9 cellular contexts compared by ENCODE assay signal in genomic region chr12:92608418-92609091, GRCh38.
DNase-seq lines count a peak whose midpoint lies in the region; ATAC-seq, FAIRE-seq and TF ChIP-seq lines count a peak whose summit lies in the region.
"Had no signal": no experiment of that assay in that cellular context is flagged by ENCODE, and none has a peak within 500 bp of the region (broad histone marks: within the 10 kb centered on the region; RNA-seq: fewer than 3 reads in every experiment).

No MANE protein-coding gene starts in this region.

- H3K9me3 ChIP-seq in A549: peaks cover 15% of the 10 kb centered on the region
- H3K9me3 ChIP-seq: thoracic aorta had no signal

- H3K4me2 ChIP-seq in A549: peak overlapping the region; percentile 22; the same call in 1 of the 3 replicates

- CTCF ChIA-PET in A549 (lab: Yijun Ruan, JAX): interaction anchor here (0.6 to 4.6 kb wide), 21 partner anchors 10 to 1247 kb away, joined by 3 to 34 read pairs (median 4); no protein-coding TSS in a partner anchor

- peak overlapping the region; percentile 78 to 98 for H3K27ac ChIP-seq in A549
- H3K27ac ChIP-seq: thoracic aorta had no signal

- TF ChIP-seq CTCF in A549 (IDR thresholded peaks at IDR 0.05) (peak; percentile 67), choroid plexus epithelial cell (conservative IDR thresholded peaks at IDR 0.05; ENCODE audit: low read depth, low read length) (peak; percentile 69)

- DNase-seq in A549 (ENCODE audit: low read depth in 1 of 2, low spot score in 1 of 2) (peak; percentile 27 to 76), ELR (ENCODE audit: low read depth) (peak; percentile 78), NCI-H69 (lab: John Stamatoyannopoulos, UW) (peak; percentile 71), choroid plexus epithelial cell (ENCODE audit: low read depth) (peak; percentile 76), mucosa of gallbladder (ENCODE audit: low spot score) (peak; percentile 18), RPMI8226 (no peak)

- FAIRE-seq in A549 (lab: Jason Lieb, UNC): peak; percentile 92

- H3K4me3 ChIP-seq in A549 (no peak overlapping the region), choroid plexus epithelial cell (ENCODE audit: low read depth, low read length) (no peak overlapping the region)
- H3K4me3 ChIP-seq: thoracic aorta had no signal

- 42% methylated on average over 8 of the region's 8 CpGs for WGBS in A549 (ENCODE audit: missing lambda C conversion rate)

- POLR2A ChIA-PET in A549 (lab: Yijun Ruan, JAX): interaction anchor here (0.8 to 1.1 kb wide), 2 partner anchors 463 to 464 kb away, joined by 3 to 7 read pairs; partner anchors contain the start of gene BTG1

- ATAC-seq in A549 (peak; percentile 54 to 69; a peak in 3 of 6 replicates), GM19351 (IDR thresholded peaks at IDR 0.05; ENCODE audit: unreplicated experiment) (no peak), HG03196 (IDR thresholded peaks at IDR 0.05; ENCODE audit: unreplicated experiment) (no peak)

- no peak for TF ChIP-seq EP300 in A549 (IDR thresholded peaks at IDR 0.05)

- H3K4me1 ChIP-seq in A549: peaks cover 22% of the 10 kb centered on the region

- TF ChIP-seq POLR2A in A549 (IDR thresholded peaks at IDR 0.05; ENCODE audit: low read length): no peak

- peak; percentile 75 to 82 for TF ChIP-seq RAD21 in A549 (conservative IDR thresholded peaks at IDR 0.05 in 1 of 2, IDR thresholded peaks at IDR 0.05 in 1 of 2)

TF ChIP-seq in A549, 52 proteins besides CTCF, POLR2A, EP300 and RAD21:
- peak; percentile 75 for TF ChIP-seq SMC3 (IDR thresholded peaks at IDR 0.05)
- no peak for TF ChIP-seq RFX5 (IDR thresholded peaks at IDR 0.05)

Comparison
In these comparisons a context has a peak if more than half of its experiments do, and no peak if none do; other contexts are left out.
1. ATAC-seq: peak in A549 (2 of 2); none in GM19351 (single experiment) and HG03196 (single experiment).